Comparison of ENCODE assay signal across 1 cellular context in the genomic region with DNA sequence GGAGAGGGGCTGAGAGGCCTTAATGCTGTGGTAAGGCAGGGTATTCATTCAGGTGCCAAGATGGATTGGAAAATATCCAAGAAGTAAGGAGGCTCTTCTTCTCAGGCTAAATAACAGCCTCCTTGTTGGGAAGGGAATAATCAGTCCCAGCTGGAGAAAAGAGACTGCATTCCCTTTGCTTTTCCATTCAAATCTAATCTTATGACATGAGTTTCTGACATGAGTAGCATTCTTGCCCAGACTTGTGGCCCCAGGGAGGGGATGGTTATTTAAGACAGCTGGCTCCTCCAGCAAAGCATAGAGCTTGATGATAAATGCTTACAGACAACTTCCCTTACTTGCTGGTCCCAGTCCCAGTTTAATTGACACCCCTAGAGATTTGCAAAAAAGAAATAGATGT.
TF ChIP-seq lines count a peak whose summit lies in the region.

No MANE protein-coding gene starts in this region.

TF ChIP-seq in SK-N-SH, 30 proteins besides CTCF, POLR2A, EP300 and RAD21 (continued from another document):
- TF ChIP-seq, protein P1, sequence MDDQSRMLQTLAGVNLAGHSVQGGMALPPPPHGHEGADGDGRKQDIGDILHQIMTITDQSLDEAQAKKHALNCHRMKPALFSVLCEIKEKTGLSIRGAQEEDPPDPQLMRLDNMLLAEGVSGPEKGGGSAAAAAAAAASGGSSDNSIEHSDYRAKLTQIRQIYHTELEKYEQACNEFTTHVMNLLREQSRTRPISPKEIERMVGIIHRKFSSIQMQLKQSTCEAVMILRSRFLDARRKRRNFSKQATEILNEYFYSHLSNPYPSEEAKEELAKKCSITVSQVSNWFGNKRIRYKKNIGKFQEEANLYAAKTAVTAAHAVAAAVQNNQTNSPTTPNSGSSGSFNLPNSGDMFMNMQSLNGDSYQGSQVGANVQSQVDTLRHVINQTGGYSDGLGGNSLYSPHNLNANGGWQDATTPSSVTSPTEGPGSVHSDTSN (IDR thresholded peaks at IDR 0.05) = peak; percentile 95
- no peak for TF ChIP-seq TAF1 (IDR thresholded peaks at IDR 0.05; ENCODE audit: borderline replicate concordance, low read depth, low read length)
- TF ChIP-seq CHD2 (IDR thresholded peaks at IDR 0.05; ENCODE audit: low read length, partially characterized antibody) = no peak
- no peak for TF ChIP-seq NRF1 (IDR thresholded peaks at IDR 0.05; ENCODE audit: low read depth, low read length)
- TF ChIP-seq GATA2 (CRISPR knock-in tag; IDR thresholded peaks at IDR 0.05) = no peak
- TF ChIP-seq, protein P2, sequence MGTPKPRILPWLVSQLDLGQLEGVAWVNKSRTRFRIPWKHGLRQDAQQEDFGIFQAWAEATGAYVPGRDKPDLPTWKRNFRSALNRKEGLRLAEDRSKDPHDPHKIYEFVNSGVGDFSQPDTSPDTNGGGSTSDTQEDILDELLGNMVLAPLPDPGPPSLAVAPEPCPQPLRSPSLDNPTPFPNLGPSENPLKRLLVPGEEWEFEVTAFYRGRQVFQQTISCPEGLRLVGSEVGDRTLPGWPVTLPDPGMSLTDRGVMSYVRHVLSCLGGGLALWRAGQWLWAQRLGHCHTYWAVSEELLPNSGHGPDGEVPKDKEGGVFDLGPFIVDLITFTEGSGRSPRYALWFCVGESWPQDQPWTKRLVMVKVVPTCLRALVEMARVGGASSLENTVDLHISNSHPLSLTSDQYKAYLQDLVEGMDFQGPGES (IDR thresholded peaks at IDR 0.05; ENCODE audit: low read depth, low read length) = no peak
- no peak for TF ChIP-seq YY1 (IDR thresholded peaks at IDR 0.05; ENCODE audit: low read depth)
- TF ChIP-seq, protein P3, sequence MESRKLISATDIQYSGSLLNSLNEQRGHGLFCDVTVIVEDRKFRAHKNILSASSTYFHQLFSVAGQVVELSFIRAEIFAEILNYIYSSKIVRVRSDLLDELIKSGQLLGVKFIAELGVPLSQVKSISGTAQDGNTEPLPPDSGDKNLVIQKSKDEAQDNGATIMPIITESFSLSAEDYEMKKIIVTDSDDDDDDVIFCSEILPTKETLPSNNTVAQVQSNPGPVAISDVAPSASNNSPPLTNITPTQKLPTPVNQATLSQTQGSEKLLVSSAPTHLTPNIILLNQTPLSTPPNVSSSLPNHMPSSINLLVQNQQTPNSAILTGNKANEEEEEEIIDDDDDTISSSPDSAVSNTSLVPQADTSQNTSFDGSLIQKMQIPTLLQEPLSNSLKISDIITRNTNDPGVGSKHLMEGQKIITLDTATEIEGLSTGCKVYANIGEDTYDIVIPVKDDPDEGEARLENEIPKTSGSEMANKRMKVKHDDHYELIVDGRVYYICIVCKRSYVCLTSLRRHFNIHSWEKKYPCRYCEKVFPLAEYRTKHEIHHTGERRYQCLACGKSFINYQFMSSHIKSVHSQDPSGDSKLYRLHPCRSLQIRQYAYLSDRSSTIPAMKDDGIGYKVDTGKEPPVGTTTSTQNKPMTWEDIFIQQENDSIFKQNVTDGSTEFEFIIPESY (IDR thresholded peaks at IDR 0.05; ENCODE audit: borderline replicate concordance, low read depth) = 0 out of 2 replicates have a peak, but pooled peaks have one; percentile 27
- peak; percentile 76; the same call in 1 of the 2 replicates for TF ChIP-seq RXRA (IDR thresholded peaks at IDR 0.05; ENCODE audit: borderline replicate concordance, low read depth)
TF ChIP-seq in SK-N-SH: peak in this region for 14.
